In genomic region chr14:73644531-73645247, GRCh38 we compare ENCODE assay signal across 1 cellular context.
TF ChIP-seq lines count a peak whose summit lies in the region.

DNAL1 (plus strand) TSS chr14:73644986; CDS start chr14:73645040, 54 bp downstream.

TF ChIP-seq in HepG2, 621 proteins besides CTCF, POLR2A, EP300 and RAD21 (continued from another document):
- TF ChIP-seq KDM4B (CRISPR knock-in tag; IDR thresholded peaks at IDR 0.05) (no peak), ZNF503 (CRISPR knock-in tag; IDR thresholded peaks at IDR 0.05) (no peak), CAMTA2 (CRISPR knock-in tag; IDR thresholded peaks at IDR 0.05; ENCODE audit: borderline replicate concordance) (no peak), RELA (CRISPR knock-in tag; IDR thresholded peaks at IDR 0.05) (no peak), MEF2D (CRISPR knock-in tag; IDR thresholded peaks at IDR 0.05) (peak; percentile 78), ATM (IDR thresholded peaks at IDR 0.05; ENCODE audit: borderline replicate concordance) (no peak), NONO (IDR thresholded peaks at IDR 0.05) (no peak), NONO (CRISPR knock-in tag; conservative IDR thresholded peaks at IDR 0.05) (peak; percentile 56), ZNF138 (CRISPR knock-in tag; IDR thresholded peaks at IDR 0.05; ENCODE audit: low read depth) (no peak), IRF9 (CRISPR knock-in tag; IDR thresholded peaks at IDR 0.05; ENCODE audit: borderline replicate concordance) (0 out of 2 replicates have a peak, but pooled peaks have one; percentile 26), PBX3 (CRISPR knock-in tag; IDR thresholded peaks at IDR 0.05; ENCODE audit: borderline replicate concordance) (no peak), ZZZ3 (CRISPR knock-in tag; IDR thresholded peaks at IDR 0.05; ENCODE audit: borderline replicate concordance) (no peak), ZNF33B (CRISPR knock-in tag; IDR thresholded peaks at IDR 0.05) (peak; percentile 56; the same call in 1 of the 2 replicates), ARID5B (CRISPR knock-in tag; IDR thresholded peaks at IDR 0.05) (peak; percentile 22; the same call in 1 of the 2 replicates), ZNF768 (CRISPR knock-in tag; IDR thresholded peaks at IDR 0.05) (peak; percentile 42; the same call in 1 of the 2 replicates), PAX8 (CRISPR knock-in tag; IDR thresholded peaks at IDR 0.05; ENCODE audit: borderline replicate concordance) (no peak), ZNF180 (CRISPR knock-in tag; IDR thresholded peaks at IDR 0.05; ENCODE audit: borderline replicate concordance, low read depth) (no peak), SETDB1 (CRISPR knock-in tag; IDR thresholded peaks at IDR 0.05; ENCODE audit: borderline replicate concordance) (no peak), ELF1 (CRISPR knock-in tag; IDR thresholded peaks at IDR 0.05) (peak; percentile 63; the same call in 1 of the 2 replicates), HIC2 (CRISPR knock-in tag; IDR thresholded peaks at IDR 0.05; ENCODE audit: low read depth) (no peak), SMAD9 (CRISPR knock-in tag; IDR thresholded peaks at IDR 0.05) (no peak), PRPF4 (IDR thresholded peaks at IDR 0.05; ENCODE audit: low read depth, low read length, poor library complexity, severe bottlenecking) (no peak), PHF20 (CRISPR knock-in tag; IDR thresholded peaks at IDR 0.05) (peak; percentile 89), ZNF337 (CRISPR knock-in tag; IDR thresholded peaks at IDR 0.05; ENCODE audit: borderline replicate concordance, low read depth) (0 out of 2 replicates have a peak, but pooled peaks have one; percentile 46), ZNF557 (CRISPR knock-in tag; IDR thresholded peaks at IDR 0.05) (no peak), ZNF274 (CRISPR knock-in tag; IDR thresholded peaks at IDR 0.05) (peak; percentile 60), SP5 (CRISPR knock-in tag; IDR thresholded peaks at IDR 0.05; ENCODE audit: borderline replicate concordance, low read depth) (peak; percentile 7; the same call in 1 of the 2 replicates), CENPT (CRISPR knock-in tag; IDR thresholded peaks at IDR 0.05; ENCODE audit: low read depth) (no peak), ZNF354B (CRISPR knock-in tag; IDR thresholded peaks at IDR 0.05) (no peak), KDM5A (IDR thresholded peaks at IDR 0.05; ENCODE audit: borderline replicate concordance, low read length) (peak; percentile 63), PHF21A (CRISPR knock-in tag; IDR thresholded peaks at IDR 0.05) (peak; percentile 50; the same call in 1 of the 2 replicates), BHLHE40 (IDR thresholded peaks at IDR 0.05; ENCODE audit: low read length) (no peak), BCL3 (CRISPR knock-in tag; IDR thresholded peaks at IDR 0.05) (0 out of 2 replicates have a peak, but pooled peaks have one; percentile 57), TMF1 (CRISPR knock-in tag; IDR thresholded peaks at IDR 0.05; ENCODE audit: low read depth) (no peak), SNAPC4 (CRISPR knock-in tag; IDR thresholded peaks at IDR 0.05) (no peak), ZFY (CRISPR knock-in tag; IDR thresholded peaks at IDR 0.05) (peak; percentile 70), ZNF446 (CRISPR knock-in tag; IDR thresholded peaks at IDR 0.05) (no peak; the same call in 1 of the 2 replicates), SIN3A (IDR thresholded peaks at IDR 0.05; ENCODE audit: borderline replicate concordance, low read depth, low read length) (peak; percentile 81; the same call in 1 of the 2 replicates), ZNF3 (CRISPR knock-in tag; IDR thresholded peaks at IDR 0.05) (no peak)
TF ChIP-seq in HepG2: peak in this region for 134.
